Comparison of ENCODE assay signal across 8 cellular contexts in genomic region chr9:92115977-92116285, GRCh38. TPM values are rescaled to one million over a fixed set of nuclear protein-coding genes. Genes with fewer than 3 reads are reported as not detected.
A peak's percentile ranks its signal among the peaks of the same experiment; 100 is the strongest.
DNase-seq lines count a peak whose midpoint lies in the region; TF ChIP-seq lines count a peak whose summit lies in the region.

No MANE protein-coding gene starts in this region.

- intact Hi-C loops in CD4-positive, alpha-beta memory T cell (cut with micrococcal nuclease), result loop anchor here (1.0 to 10.0 kb wide), 5 partner anchors 177 to 1339 kb away; partner anchors contain the start of genes BICD2, CENPP, FAM120A and FAM120AOS
- intact Hi-C loops in colonic mucosa (cut with DNase I), result no loop called here

- H3K9ac ChIP-seq in colonic mucosa (ENCODE audit: low read depth in 2 of 2, low read length in 2 of 2) (peak overlapping the region; percentile 28 to 77), neural progenitor cell (no peak overlapping the region)

- no peaks in the 10 kb centered on the region for H3K27me3 Mint-ChIP-seq in CD4-positive, alpha-beta memory T cell
- no peaks in the 10 kb centered on the region for H3K27me3 Mint-ChIP-seq in neural progenitor cell (ENCODE audit: insufficient read depth, low read depth)

- H3K9me3 ChIP-seq in CD4-positive, alpha-beta memory T cell (ENCODE audit: control insufficient read depth in 1 of 2, low read length in 2 of 2), result no peaks in the 10 kb centered on the region
- H3K9me3 ChIP-seq in colonic mucosa, result no peaks in the 10 kb centered on the region
- no peaks in the 10 kb centered on the region for H3K9me3 ChIP-seq in neural progenitor cell (ENCODE audit: low read depth)

- H4K20me1 ChIP-seq in neural progenitor cell (ENCODE audit: low read depth), result peaks cover 9% of the 10 kb centered on the region

- peak overlapping the region; percentile 66 to 90 for H3K4me3 ChIP-seq in CD4-positive, alpha-beta memory T cell (ENCODE audit: low read length in 2 of 2)
- H3K4me3 ChIP-seq in LNCaP clone FGC (ENCODE audit: low read depth, low read length) (peak overlapping the region; percentile 94), colonic mucosa (peak overlapping the region; percentile 68), neural progenitor cell (peak overlapping the region; percentile 83)

- peaks cover 43% of the 10 kb centered on the region for H3K79me2 ChIP-seq in neural progenitor cell (ENCODE audit: low read depth)

- peaks cover 21% of the 10 kb centered on the region for H3K4me1 ChIP-seq in CD4-positive, alpha-beta memory T cell (ENCODE audit: insufficient read depth, low read length)
- peaks cover 3% of the 10 kb centered on the region for H3K4me1 ChIP-seq in colonic mucosa
- H3K4me1 ChIP-seq in neural progenitor cell, result peaks cover 7% of the 10 kb centered on the region

- peak overlapping the region; percentile 95 for H2AFZ ChIP-seq in neural progenitor cell (replicated peaks)

- H3K4me1 Mint-ChIP-seq in CD4-positive, alpha-beta memory T cell, result peaks cover 24 to 45% (median 32%) of the 10 kb centered on the region in 4 donors
- peaks cover 5% of the 10 kb centered on the region for H3K4me1 Mint-ChIP-seq in neural progenitor cell

- TF ChIP-seq CTCF in LNCaP clone FGC (IDR thresholded peaks at IDR 0.05; ENCODE audit: control insufficient read depth, extremely low read depth, insufficient read depth) (no peak), colonic mucosa (IDR thresholded peaks at IDR 0.05) (no peak), neural progenitor cell (IDR thresholded peaks at IDR 0.05) (no peak)

- peak overlapping the region; percentile 97 to 99 (median 99) for H3K4me3 Mint-ChIP-seq in CD4-positive, alpha-beta memory T cell
- H3K4me3 Mint-ChIP-seq in neural progenitor cell, result peak overlapping the region; percentile 97

- H3K9me3 Mint-ChIP-seq in CD4-positive, alpha-beta memory T cell, result no peaks in the 10 kb centered on the region
- no peaks in the 10 kb centered on the region for H3K9me3 Mint-ChIP-seq in neural progenitor cell

- peak in 1 of 5 donors; percentile 8 for DNase-seq in CD4-positive, alpha-beta memory T cell
- DNase-seq in LNCaP clone FGC (ENCODE audit: low read depth) (no peak), colonic mucosa (no peak), neural progenitor cell (ENCODE audit: low spot score) (no peak), NCI-H82 (lab: John Stamatoyannopoulos, UW) (no peak), NCI-H1930 (lab: John Stamatoyannopoulos, UW) (no peak), NCI-H524 treated with DMSO at 0.1 percent for 48 hours (lab: John Stamatoyannopoulos, UW) (no peak), SHP77 (lab: John Stamatoyannopoulos, UW) (no peak)

- POLR2A ChIA-PET in CD4-positive, alpha-beta memory T cell (lab: Charles Lee; ENCODE audit: partially characterized antibody), result no interaction called here

- peaks cover 16 to 24% of the 10 kb centered on the region in 2 donors for H3K36me3 Mint-ChIP-seq in CD4-positive, alpha-beta memory T cell
- peaks cover 5% of the 10 kb centered on the region for H3K36me3 Mint-ChIP-seq in neural progenitor cell

- peaks cover 11% of the 10 kb centered on the region for H3K36me3 ChIP-seq in CD4-positive, alpha-beta memory T cell (ENCODE audit: insufficient read depth, low read length)
- H3K36me3 ChIP-seq in colonic mucosa (no peaks in the 10 kb centered on the region), neural progenitor cell (peaks cover 2% of the 10 kb centered on the region)

- H3K4me2 ChIP-seq in neural progenitor cell, result peak overlapping the region; percentile 66

- CTCF ChIA-PET in CD4-positive, alpha-beta memory T cell (lab: Charles Lee; ENCODE audit: partially characterized antibody), result interaction anchor here (1.3 to 3.7 kb wide), 2 partner anchors 19 to 24 kb away, joined by 4 to 29 read pairs; no protein-coding TSS in a partner anchor

- H3K27ac Mint-ChIP-seq in CD4-positive, alpha-beta memory T cell, result peak overlapping the region; percentile 96 to 100 (median 99)
- no peak overlapping the region for H3K27ac Mint-ChIP-seq in neural progenitor cell

- H3K27me3 ChIP-seq in CD4-positive, alpha-beta memory T cell (ENCODE audit: insufficient read depth, low read length), result no peaks in the 10 kb centered on the region
- H3K27me3 ChIP-seq in colonic mucosa (no peaks in the 10 kb centered on the region), neural progenitor cell (no peaks in the 10 kb centered on the region)

- no peaks in the 10 kb centered on the region for H3F3A ChIP-seq in neural progenitor cell (ENCODE audit: low read depth)

- peak overlapping the region; percentile 89 for H3K27ac ChIP-seq in CD4-positive, alpha-beta memory T cell (ENCODE audit: low read depth, low read length)
- H3K27ac ChIP-seq in colonic mucosa (peak overlapping the region; percentile 84), neural progenitor cell (no peak overlapping the region)

RNA-seq across cellular contexts. Expression of gene SPTLC1, which starts 0.7 kb away (rescaled TPM):
- total RNA-seq in CD4-positive, alpha-beta memory T cell, result 10 to 100 TPM; 56.8 to 57.9 TPM
- polyA plus RNA-seq in CD4-positive, alpha-beta memory T cell, result 10 to 100 TPM; 45.6 to 56.8 TPM
- total RNA-seq in colonic mucosa (10 to 100 TPM; 77.2 to 83.8 TPM), neural progenitor cell (ENCODE audit: low replicate concordance) (86.3 and 119 TPM in 2 replicates)
